ENCODE assay signal across 8 cellular contexts in genomic region chr14:64549805-64550538, GRCh38. TPM values are rescaled to one million over a fixed set of nuclear protein-coding genes. Genes with fewer than 3 reads are reported as not detected.
DNase-seq lines count a peak whose midpoint lies in the region; ATAC-seq and TF ChIP-seq lines count a peak whose summit lies in the region.

Gene PPP1R36 (plus strand): TSS chr14:64549961. CDS start chr14:64549998, 37 bp downstream.

- H4K20me1 ChIP-seq in BLaER1 treated with 17β-estradiol and CSF1 and Interleukin-3, amounts not matched to agents 10 nM and 100 nM, result no peaks in the 10 kb centered on the region

- peaks cover 0 to 12% (median 7%) of the 10 kb centered on the region in 11 experiments; a peak in 11 of 22 replicates for H3K9me3 ChIP-seq in BLaER1 treated with 17β-estradiol and CSF1 and Interleukin-3, amounts not matched to agents 10 nM and 100 nM (replicated peaks in 1 of 11)
- H3K9me3 ChIP-seq in RWPE2 (ENCODE audit: severe bottlenecking), result no peaks in the 10 kb centered on the region
- H3K9me3 ChIP-seq in lower lobe of right lung, result no peaks in the 10 kb centered on the region

- H3K27me3 Mint-ChIP-seq in stimulated activated memory B cell treated with anti-CD40 and anti-IgM and Interleukin-4, amounts not matched to agents 10 μg/mL and 1 μg/mL and 100 μg/mL, for 72 hours, result peaks cover 9% of the 10 kb centered on the region

- peaks cover 0 to 14% (median 9%) of the 10 kb centered on the region in 10 experiments; a peak in 11 of 20 replicates for H3K4me1 ChIP-seq in BLaER1 treated with 17β-estradiol and CSF1 and Interleukin-3, amounts not matched to agents 10 nM and 100 nM
- H3K4me1 ChIP-seq in RWPE2 (ENCODE audit: insufficient read depth, poor library complexity, severe bottlenecking) (peaks cover 6% of the 10 kb centered on the region), lower lobe of right lung (peaks cover 13% of the 10 kb centered on the region)

- H3K27ac Mint-ChIP-seq in stimulated activated memory B cell treated with anti-CD40 and anti-IgM and Interleukin-4, amounts not matched to agents 10 μg/mL and 1 μg/mL and 100 μg/mL, for 72 hours, result no peak within 1 kb of the TSS

- TF ChIP-seq CTCF in RWPE2 (IDR thresholded peaks at IDR 0.05; ENCODE audit: poor library complexity, severe bottlenecking) (no peak), lower lobe of right lung (IDR thresholded peaks at IDR 0.05) (no peak)

- peaks cover 15% of the 10 kb centered on the region for H3K4me1 Mint-ChIP-seq in stimulated activated memory B cell treated with anti-CD40 and anti-IgM and Interleukin-4, amounts not matched to agents 10 μg/mL and 1 μg/mL and 100 μg/mL, for 72 hours

- no peaks in the 10 kb centered on the region for H3K36me3 Mint-ChIP-seq in stimulated activated memory B cell treated with anti-CD40 and anti-IgM and Interleukin-4, amounts not matched to agents 10 μg/mL and 1 μg/mL and 100 μg/mL, for 72 hours

- H3K4me2 ChIP-seq in BLaER1 treated with 17β-estradiol and CSF1 and Interleukin-3, amounts not matched to agents 10 nM and 100 nM, result peak within 1 kb of the TSS; percentile 52 to 77 (median 67)

- H3K9ac ChIP-seq in BLaER1 treated with 17β-estradiol and CSF1 and Interleukin-3, amounts not matched to agents 10 nM and 100 nM, result no peak within 1 kb of the TSS

- ATAC-seq in HG02642 (IDR thresholded peaks at IDR 0.05; ENCODE audit: poor library complexity, unreplicated experiment), result peak; percentile 63
- peak; percentile 83 for ATAC-seq in RWPE2 (ENCODE audit: low read depth)
- ATAC-seq in lower lobe of right lung, result peak; percentile 94 to 96
- ATAC-seq in stimulated activated memory B cell treated with anti-CD40 and anti-IgM and Interleukin-4, amounts not matched to agents 10 μg/mL and 1 μg/mL and 100 μg/mL, for 72 hours, result peak; percentile 86
- ATAC-seq in GM21576 (IDR thresholded peaks at IDR 0.05; ENCODE audit: unreplicated experiment), result no peak

- H3K36me3 ChIP-seq in BLaER1 treated with 17β-estradiol and CSF1 and Interleukin-3, amounts not matched to agents 10 nM and 100 nM, result no peaks in the 10 kb centered on the region
- H3K36me3 ChIP-seq in RWPE2 (ENCODE audit: low read depth) (no peaks in the 10 kb centered on the region), lower lobe of right lung (no peaks in the 10 kb centered on the region)

- peaks cover 27 to 39% (median 34%) of the 10 kb centered on the region in 11 experiments for H3K27me3 ChIP-seq in BLaER1 treated with 17β-estradiol and CSF1 and Interleukin-3, amounts not matched to agents 10 nM and 100 nM
- H3K27me3 ChIP-seq in RWPE2 (ENCODE audit: insufficient read depth, poor library complexity, severe bottlenecking) (peaks cover 5% of the 10 kb centered on the region), lower lobe of right lung (ENCODE audit: low read depth) (no peaks in the 10 kb centered on the region)

- intact Hi-C loops in lower lobe of right lung (cut with DNase I), result no loop called here

- no peak within 1 kb of the TSS for H3K27ac ChIP-seq in BLaER1 treated with 17β-estradiol and CSF1 and Interleukin-3, amounts not matched to agents 10 nM and 100 nM
- H3K27ac ChIP-seq in RWPE2 (ENCODE audit: poor library complexity, severe bottlenecking), result no peak within 1 kb of the TSS
- no peak within 1 kb of the TSS for H3K27ac ChIP-seq in lower lobe of right lung

- H3K4me3 ChIP-seq in BLaER1 treated with 17β-estradiol and CSF1 and Interleukin-3, amounts not matched to agents 10 nM and 100 nM, result peak within 1 kb of the TSS; percentile 21 to 52 (median 37); a peak in 15 of 20 replicates
- H3K4me3 ChIP-seq in RWPE2 (ENCODE audit: severe bottlenecking) (no peak within 1 kb of the TSS), lower lobe of right lung (peak within 1 kb of the TSS; percentile 54)

- no peaks in the 10 kb centered on the region for H3K9me3 Mint-ChIP-seq in stimulated activated memory B cell treated with anti-CD40 and anti-IgM and Interleukin-4, amounts not matched to agents 10 μg/mL and 1 μg/mL and 100 μg/mL, for 72 hours

- DNase-seq in RWPE2 (ENCODE audit: low spot score), result no peak
- peak; percentile 23 for DNase-seq in central memory CD4-positive, alpha-beta T cell
- peak; percentile 69 for DNase-seq in lower lobe of right lung
- DNase-seq in putamen (ENCODE audit: low spot score), result no peak

- peak within 1 kb of the TSS; percentile 71 for H3K4me3 Mint-ChIP-seq in stimulated activated memory B cell treated with anti-CD40 and anti-IgM and Interleukin-4, amounts not matched to agents 10 μg/mL and 1 μg/mL and 100 μg/mL, for 72 hours

RNA-seq across cellular contexts. Expression of gene PPP1R36, which starts in this region (rescaled TPM):
- 0.97 TPM for total RNA-seq in lower lobe of right lung

Comparison
In these comparisons a context has a peak if more than half of its experiments do, and no peak if none do; other contexts are left out.
1. Peak in DNase-seq, ATAC-seq and H3K4me3 ChIP-seq in lower lobe of right lung; RNA of the gene not detected or under 1 TPM.